In genomic region chr9:135479469-135480052, GRCh38 we compare ENCODE assay signal across 8 cellular contexts. TPM values are rescaled to one million over a fixed set of nuclear protein-coding genes. Genes with fewer than 3 reads are reported as not detected.
DNase-seq lines count a peak whose midpoint lies in the region; ATAC-seq, FAIRE-seq and TF ChIP-seq lines count a peak whose summit lies in the region.

A gene with protein sequence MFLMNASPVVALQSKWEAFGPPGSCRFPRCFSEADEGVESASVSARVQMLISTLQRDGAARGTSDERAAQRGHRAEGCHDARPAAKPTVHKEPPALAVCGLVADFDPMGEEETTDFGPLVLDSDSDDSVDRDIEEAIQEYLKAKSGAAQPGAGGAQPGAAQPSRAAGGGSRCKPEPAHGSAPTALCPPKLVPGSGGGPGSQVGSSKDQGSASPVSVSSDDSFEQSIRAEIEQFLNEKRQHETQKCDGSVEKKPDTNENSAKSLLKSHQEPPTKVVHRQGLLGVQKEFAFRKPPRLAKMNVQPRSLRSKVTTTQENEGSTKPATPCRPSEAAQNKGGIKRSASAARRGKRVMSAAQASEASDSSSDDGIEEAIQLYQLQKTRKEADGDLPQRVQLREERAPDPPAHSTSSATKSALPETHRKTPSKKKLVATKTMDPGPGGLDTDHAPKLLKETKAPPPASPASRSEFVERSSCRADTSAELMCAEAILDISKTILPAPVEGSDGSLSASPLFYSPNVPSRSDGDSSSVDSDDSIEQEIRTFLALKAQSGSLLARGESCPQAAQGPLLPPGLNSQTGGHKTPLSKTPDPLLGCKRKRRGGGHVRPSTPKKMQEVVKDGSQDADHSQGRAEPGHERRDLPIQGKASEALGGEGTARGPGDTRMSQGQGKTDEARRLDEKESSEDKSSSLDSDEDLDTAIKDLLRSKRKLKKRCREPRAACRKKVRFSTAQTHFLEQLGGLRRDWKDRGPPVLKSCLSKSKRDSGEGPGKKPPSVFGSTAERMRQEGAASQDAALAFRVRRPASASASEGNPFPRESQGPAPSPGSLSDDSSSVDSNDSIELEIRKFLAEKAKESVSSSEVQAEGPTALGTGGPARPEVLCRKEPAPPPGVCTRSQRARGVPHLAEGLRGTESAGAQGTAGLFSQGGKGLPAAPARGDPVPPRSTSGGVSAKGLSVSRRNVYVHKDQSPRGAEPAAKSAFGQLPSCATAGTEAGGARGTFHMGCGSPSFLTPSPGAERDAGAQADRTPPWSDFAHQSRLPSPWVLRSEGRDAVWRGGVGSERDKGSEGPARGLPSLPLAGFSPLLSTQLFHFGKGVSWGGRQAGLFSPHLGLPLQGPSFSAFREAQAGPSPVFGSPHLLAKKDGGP (N-terminal part only) (plus strand): TSS chr9:135479782. CDS start chr9:135484511, 4,729 bp downstream.

- TF ChIP-seq CTCF in HepG2 (CRISPR knock-in tag; IDR thresholded peaks at IDR 0.05): no peak
- no peak for TF ChIP-seq CTCF in testis (IDR thresholded peaks at IDR 0.05)

- no peak within 1 kb of the TSS for H3K27ac ChIP-seq in Karpas-422 (ENCODE audit: low read length)
- H3K27ac ChIP-seq in HepG2 (ENCODE audit: extremely low read length, insufficient read depth, low read length): peak within 1 kb of the TSS; percentile 75
- H3K27ac ChIP-seq in testis: peak within 1 kb of the TSS; percentile 39 to 75

- H3K27ac Mint-ChIP-seq in central memory CD8-positive, alpha-beta T cell (ENCODE audit: low read depth): peak within 1 kb of the TSS; percentile 51

- peaks cover 10% of the 10 kb centered on the region for H3K4me1 Mint-ChIP-seq in central memory CD8-positive, alpha-beta T cell

- TF ChIP-seq POLR2A in HepG2 (IDR thresholded peaks at IDR 0.05; ENCODE audit: insufficient read depth in 1 of 2, low read depth in 2 of 2, low read length in 2 of 2) (no peak), testis (IDR thresholded peaks at IDR 0.05) (no peak)

- in situ Hi-C loops in HepG2 (cut with HindIII; ENCODE audit: extremely low pct_ligation_motif_present, low pct_unique_long_range_greater_than_20kb): no loop called here

- H3K36me3 Mint-ChIP-seq in central memory CD8-positive, alpha-beta T cell (ENCODE audit: insufficient read depth): peaks cover 3% of the 10 kb centered on the region

- peak within 1 kb of the TSS; percentile 40 for H3K4me2 ChIP-seq in Karpas-422 (ENCODE audit: low read depth, low read length, poor library complexity, severe bottlenecking)
- H3K4me2 ChIP-seq in HepG2 (ENCODE audit: low read depth, low read length): peak within 1 kb of the TSS; percentile 96

- no peak within 1 kb of the TSS for H2AFZ ChIP-seq in Karpas-422 (ENCODE audit: low read length)
- H2AFZ ChIP-seq in HepG2 (ENCODE audit: low read length): no peak within 1 kb of the TSS

- WGBS in HepG2 (ENCODE audit: low lambda C conversion rate): 0% methylated on average over 10 of the region's 103 CpGs
- 1% methylated on average over 22 of the region's 103 CpGs; no CpG with 5 or more reads in 1 of the 2 donors for WGBS in testis, 2 donors

- peak within 1 kb of the TSS; percentile 45; the same call in 1 of the 2 replicates for H3K4me3 ChIP-seq in Karpas-422 (ENCODE audit: low read length)
- H3K4me3 ChIP-seq in HepG2 (replicated peaks in 1 of 3; ENCODE audit: insufficient read depth in 1 of 3, low read depth in 2 of 3, low read length in 3 of 3): peak within 1 kb of the TSS; percentile 93 to 97 (median 95)
- peak within 1 kb of the TSS; percentile 60 to 82 for H3K4me3 ChIP-seq in testis

- H3K4me1 ChIP-seq in Karpas-422 (ENCODE audit: low read length) (peaks cover 19% of the 10 kb centered on the region), HepG2 (ENCODE audit: insufficient read depth, low read length) (peaks cover 49% of the 10 kb centered on the region), testis (peaks cover 6% of the 10 kb centered on the region)

- ATAC-seq in central memory CD8-positive, alpha-beta T cell (replicated peaks; ENCODE audit: extremely low read depth, poor library complexity, severe bottlenecking): no peak
- ATAC-seq in HepG2 (no peak; the same call in 1 of the 3 replicates), HG03139 (IDR thresholded peaks at IDR 0.05; ENCODE audit: unreplicated experiment) (no peak), GM19452 (IDR thresholded peaks at IDR 0.05; ENCODE audit: unreplicated experiment) (no peak), HG03571 (IDR thresholded peaks at IDR 0.05; ENCODE audit: unreplicated experiment) (no peak)

- H4K20me1 ChIP-seq in Karpas-422 (ENCODE audit: insufficient read depth, low read depth, low read length) (no peaks in the 10 kb centered on the region), HepG2 (ENCODE audit: insufficient read depth, low read length) (peaks cover 2% of the 10 kb centered on the region; the same call in 1 of the 2 replicates)

- BruUV-seq in HepG2 (replicated peaks; lab: Mats Ljungman, UMichigan): no TSS peak

- TF ChIP-seq RAD21 in HepG2 (CRISPR knock-in tag; IDR thresholded peaks at IDR 0.05): no peak

- peaks cover 62% of the 10 kb centered on the region for H3K27me3 Mint-ChIP-seq in central memory CD8-positive, alpha-beta T cell

- TF ChIP-seq EP300 in HepG2 (IDR thresholded peaks at IDR 0.05; ENCODE audit: low read depth in 2 of 2, low read length in 2 of 2) (no peak), HepG2 (CRISPR knock-in tag; IDR thresholded peaks at IDR 0.05; ENCODE audit: borderline replicate concordance) (no peak)

- peak; percentile 46 for DNase-seq in COLO668 (lab: John Stamatoyannopoulos, UW; ENCODE audit: unreplicated experiment)
- DNase-seq in Karpas-422: no peak
- no peak for DNase-seq in central memory CD8-positive, alpha-beta T cell (ENCODE audit: low spot score in 2 of 2)
- DNase-seq in HepG2 (ENCODE audit: low spot score): no peak
- peak; percentile 41 for DNase-seq in testis

- H3K9ac ChIP-seq in Karpas-422 (ENCODE audit: low read length) (no peak within 1 kb of the TSS; the same call in 1 of the 2 replicates), HepG2 (ENCODE audit: insufficient read depth, low read depth, low read length) (peak within 1 kb of the TSS; percentile 86)

- no peak for FAIRE-seq in HepG2 (lab: Jason Lieb, UNC)

- H3K27me3 ChIP-seq in Karpas-422 (ENCODE audit: low read length) (no peaks in the 10 kb centered on the region), HepG2 (ENCODE audit: control insufficient read depth in 1 of 2, insufficient read depth in 2 of 2, low read length in 2 of 2) (no peaks in the 10 kb centered on the region; a peak in 1 of 5 replicates), testis (no peaks in the 10 kb centered on the region)

- H3K4me3 Mint-ChIP-seq in central memory CD8-positive, alpha-beta T cell: peak within 1 kb of the TSS; percentile 84

- no peaks in the 10 kb centered on the region for H3K9me2 ChIP-seq in Karpas-422 (replicated peaks; ENCODE audit: insufficient read depth, low read length)

- H3K9me3 ChIP-seq in Karpas-422 (ENCODE audit: low read length): no peaks in the 10 kb centered on the region
- no peaks in the 10 kb centered on the region for H3K9me3 ChIP-seq in HepG2 (ENCODE audit: low read length)
- H3K9me3 ChIP-seq in testis: no peaks in the 10 kb centered on the region

- POLR2A ChIA-PET in HepG2 (lab: Yijun Ruan, JAX): interaction anchor here (1.2 to 1.5 kb wide), 3 partner anchors 12 to 25 kb away, joined by 5 to 16 read pairs (median 12); partner anchors contain the start of gene MRPS2

- CTCF ChIA-PET in HepG2 (lab: Yijun Ruan, JAX; ENCODE audit: low intra/inter-chr PET ratio, low total read pairs): no interaction called here

- H3K36me3 ChIP-seq in Karpas-422 (ENCODE audit: insufficient read depth, low read length): no peaks in the 10 kb centered on the region
- H3K36me3 ChIP-seq in HepG2 (replicated peaks in 1 of 2; ENCODE audit: control insufficient read depth in 1 of 2, insufficient read depth in 2 of 2, low read length in 2 of 2): peaks cover 5 to 13% of the 10 kb centered on the region in 2 experiments; a peak in 4 of 5 replicates
- no peaks in the 10 kb centered on the region for H3K36me3 ChIP-seq in testis (ENCODE audit: low read depth, missing control alignments)

- no peaks in the 10 kb centered on the region for H3K9me3 Mint-ChIP-seq in central memory CD8-positive, alpha-beta T cell

- intact Hi-C loops in HepG2 (cut with micrococcal nuclease; ENCODE audit: unreplicated experiment) (loop anchor here (2.0 kb wide), 1 partner anchor 21 kb away; the partner anchor contains the start of gene MRPS2), testis (cut with DNase I; ENCODE audit: low total_unique reads) (no loop called here)

- H3K79me2 ChIP-seq in Karpas-422 (ENCODE audit: low read length) (no peaks in the 10 kb centered on the region), HepG2 (ENCODE audit: insufficient read depth, low read length) (peaks cover 16% of the 10 kb centered on the region)

TF ChIP-seq in HepG2, 621 proteins besides CTCF, POLR2A, EP300 and RAD21 (continues in another document):
- TF ChIP-seq CEBPG (CRISPR knock-in tag; IDR thresholded peaks at IDR 0.05) (no peak), ETV5 (CRISPR knock-in tag; IDR thresholded peaks at IDR 0.05; ENCODE audit: borderline replicate concordance) (peak; percentile 39; the same call in 1 of the 2 replicates)

RNA-seq across cellular contexts. Expression of the gene that starts here (rescaled TPM):
- 0.22 and 1.2 TPM in 2 replicates for total RNA-seq in Karpas-422 (2014; rRNA removed; shearing (Covaris generic); ENCODE audit: low replicate concordance)
- total RNA-seq in HepG2 (2016; rRNA removed; fragmentation: Illumina TruSeq; extraction: Trizol): 7.1 and 11.6 TPM in 2 replicates
- 2.2 TPM in 2 replicates for total RNA-seq in HepG2 (2016; cell fraction: cytosol; rRNA removed; fragmentation: Illumina TruSeq; extraction: Trizol; ENCODE audit: low read depth)
- total RNA-seq in HepG2 (2016; cell fraction: insoluble cytoplasmic fraction; rRNA removed; fragmentation: Illumina TruSeq; extraction: Trizol): 5.6 and 11.2 TPM in 2 replicates
- 3.7 and 4.4 TPM in 2 replicates for total RNA-seq in HepG2 (2016; cell fraction: membrane; rRNA removed; fragmentation: Illumina TruSeq; extraction: Trizol)
- 11.3 and 13.5 TPM in 2 replicates for total RNA-seq in HepG2 (2016; cell fraction: nucleus; rRNA removed; fragmentation: Illumina TruSeq; extraction: Trizol)
- 8.6 and 11.9 TPM in 2 replicates for polyA plus RNA-seq in HepG2 (2011; rRNA removed)
- polyA plus RNA-seq in HepG2 (2011; cell fraction: cytosol; rRNA removed): 9.5 and 10.6 TPM in 2 replicates
- polyA plus RNA-seq in HepG2 (2011; cell fraction: nucleus; rRNA removed): 33.5 and 35.4 TPM in 2 replicates
- polyA plus RNA-seq in HepG2 (2012): 9.5 and 12.9 TPM in 2 replicates
- 1.8 and 2.4 TPM in 2 replicates for polyA plus RNA-seq in HepG2 (2016; cell fraction: cytosol; fragmentation: Illumina TruSeq; extraction: Trizol; ENCODE audit: low read depth)
- 5.1 and 7.5 TPM in 2 replicates for polyA plus RNA-seq in HepG2 (2016; cell fraction: insoluble cytoplasmic fraction; fragmentation: Illumina TruSeq; extraction: Trizol; ENCODE audit: low read depth)
- 3.0 and 3.1 TPM in 2 replicates for polyA plus RNA-seq in HepG2 (2016; cell fraction: membrane; fragmentation: Illumina TruSeq; extraction: Trizol; ENCODE audit: low read depth)
- 19.4 and 20.2 TPM in 2 replicates for polyA plus RNA-seq in HepG2 (2016; cell fraction: nucleus; fragmentation: Illumina TruSeq; extraction: Trizol; ENCODE audit: insufficient read depth, low read depth)
- polyA minus RNA-seq in HepG2 (2011; rRNA and poly(A)+ RNA removed; ENCODE audit: low replicate concordance): 11.9 and 22.1 TPM in 2 replicates
- 9.1 and 9.9 TPM in 2 replicates for polyA minus RNA-seq in HepG2 (2011; cell fraction: cytosol; rRNA and poly(A)+ RNA removed)
- polyA minus RNA-seq in HepG2 (2011; cell fraction: nucleus; rRNA and poly(A)+ RNA removed): 9.7 and 9.9 TPM in 2 replicates
- total RNA-seq in testis: 10 to 100 TPM; 33.1 to 38.8 TPM
- 15.6 TPM for polyA plus RNA-seq in testis (ENCODE audit: insufficient read depth, low read depth, low replicate concordance)

Comparison
In these comparisons a context has a peak if more than half of its experiments do, and no peak if none do; other contexts are left out.
1. DNase-seq: peak in COLO668 (single experiment) and testis (single experiment); none in Karpas-422 (single experiment), central memory CD8-positive, alpha-beta T cell (0 of 2) and HepG2 (single experiment).
2. H3K4me3 ChIP-seq: peak in every context shown above with its lines; median percentile 95 in HepG2; 71 in testis; 45 in Karpas-422.